In the genomic region with DNA sequence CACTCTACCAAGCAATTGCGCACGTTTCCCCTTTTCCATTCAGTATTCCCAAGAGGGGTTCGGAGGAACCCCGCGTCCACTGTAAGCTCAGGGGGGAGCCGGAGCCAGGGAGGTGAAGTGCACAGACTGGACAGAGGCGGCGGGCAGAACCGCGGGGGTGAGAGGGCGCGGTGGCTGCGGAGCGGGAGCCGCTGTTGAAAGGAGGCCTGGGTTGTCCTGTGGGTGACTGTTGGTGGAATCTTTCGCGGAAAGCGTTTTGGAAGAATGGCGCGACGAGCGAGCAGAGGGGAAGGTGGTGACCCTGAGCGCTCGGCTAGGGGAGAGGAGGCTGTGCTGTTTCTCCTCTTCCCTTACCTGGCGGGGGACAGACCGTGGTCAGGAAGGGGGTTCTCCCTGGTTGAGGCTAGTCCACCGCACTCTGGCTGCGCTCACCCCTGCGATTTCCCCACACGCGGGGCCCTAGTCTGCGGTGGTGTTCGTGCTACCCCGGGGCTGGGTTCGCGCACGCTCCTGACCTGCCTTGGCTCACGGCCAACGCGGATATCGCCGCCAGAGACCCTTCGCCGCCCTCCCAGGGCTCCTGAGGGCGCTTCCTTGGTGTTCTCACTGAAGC, we compare ENCODE assay signal across 12 cellular contexts.
A peak's percentile ranks its signal among the peaks of the same experiment; 100 is the strongest.
DNase-seq lines count a peak whose midpoint lies in the region; ATAC-seq and TF ChIP-seq lines count a peak whose summit lies in the region.
"Had no signal": no experiment of that assay in that cellular context is flagged by ENCODE, and none has a peak within 500 bp of the region (broad histone marks: within the 10 kb centered on the region; RNA-seq: fewer than 3 reads in every experiment).

No MANE protein-coding gene starts in this region.

- H3K36me3 Mint-ChIP-seq in activated T-cell treated with anti-CD3 and anti-CD28 coated beads, Interleukin-2, amount 50 U/mL, for 24 hours (ENCODE audit: low read depth): no peaks in the 10 kb centered on the region
- H3K36me3 Mint-ChIP-seq in stimulated activated memory B cell treated with anti-CD40 and anti-IgM and Interleukin-4, amounts not matched to agents 10 μg/mL and 1 μg/mL and 100 μg/mL, for 72 hours: no peaks in the 10 kb centered on the region

- DNase-seq in cardiac muscle cell (ENCODE audit: low read depth in 1 of 2, low spot score in 1 of 2) (peak in 1 of 2 donors; percentile 16), right cardiac atrium (no peak), HEK293T (ENCODE audit: extremely low spot score) (no peak)
- DNase-seq in activated T-cell treated with anti-CD3 and anti-CD28 coated beads, Interleukin-2, amount 50 U/mL, for 24 hours: peak; percentile 38
- DNase-seq: BE2C, HFFc6, NCI-H1092, NCI-H69 had no signal

- H3K9me3 Mint-ChIP-seq in activated T-cell treated with anti-CD3 and anti-CD28 coated beads, Interleukin-2, amount 50 U/mL, for 24 hours: no peaks in the 10 kb centered on the region
- H3K9me3 Mint-ChIP-seq in stimulated activated memory B cell treated with anti-CD40 and anti-IgM and Interleukin-4, amounts not matched to agents 10 μg/mL and 1 μg/mL and 100 μg/mL, for 72 hours: no peaks in the 10 kb centered on the region

- peak overlapping the region; percentile 68 for H3K4me3 Mint-ChIP-seq in activated T-cell treated with anti-CD3 and anti-CD28 coated beads, Interleukin-2, amount 50 U/mL, for 24 hours
- H3K4me3 Mint-ChIP-seq in stimulated activated memory B cell treated with anti-CD40 and anti-IgM and Interleukin-4, amounts not matched to agents 10 μg/mL and 1 μg/mL and 100 μg/mL, for 72 hours: peak overlapping the region; percentile 87
- H3K4me3 Mint-ChIP-seq: HFFc6 had no signal

- H3K9me3 ChIP-seq in cardiac muscle cell (ENCODE audit: low read depth): no peaks in the 10 kb centered on the region
- no peaks in the 10 kb centered on the region for H3K9me3 ChIP-seq in right cardiac atrium (ENCODE audit: control insufficient read depth, low read length)
- H3K9me3 ChIP-seq in iPS-18c (ENCODE audit: control insufficient read depth, insufficient read depth, low read length): peaks cover 4% of the 10 kb centered on the region

- peaks cover 92% of the 10 kb centered on the region for H3K27me3 Mint-ChIP-seq in activated T-cell treated with anti-CD3 and anti-CD28 coated beads, Interleukin-2, amount 50 U/mL, for 24 hours
- H3K27me3 Mint-ChIP-seq in stimulated activated memory B cell treated with anti-CD40 and anti-IgM and Interleukin-4, amounts not matched to agents 10 μg/mL and 1 μg/mL and 100 μg/mL, for 72 hours: peaks cover 69% of the 10 kb centered on the region

- H3K36me3 ChIP-seq in cardiac muscle cell: no peaks in the 10 kb centered on the region
- H3K36me3 ChIP-seq: BE2C had no signal

- 5% methylated on average over 45 of the region's 45 CpGs for WGBS in right cardiac atrium

- intact Hi-C loops in right cardiac atrium (cut with DNase I): no loop called here

- no peak for ATAC-seq in right cardiac atrium
- no peak for ATAC-seq in stimulated activated memory B cell treated with anti-CD40 and anti-IgM and Interleukin-4, amounts not matched to agents 10 μg/mL and 1 μg/mL and 100 μg/mL, for 72 hours
- ATAC-seq in GM19395 (IDR thresholded peaks at IDR 0.05; ENCODE audit: unreplicated experiment): no peak
- no peak for ATAC-seq in GM21576 (IDR thresholded peaks at IDR 0.05; ENCODE audit: unreplicated experiment)

- POLR2A ChIA-PET in HEK293T (lab: Yijun Ruan, JAX): no interaction called here

- no peak overlapping the region for H3K27ac Mint-ChIP-seq in activated T-cell treated with anti-CD3 and anti-CD28 coated beads, Interleukin-2, amount 50 U/mL, for 24 hours
- peak overlapping the region; percentile 85 for H3K27ac Mint-ChIP-seq in stimulated activated memory B cell treated with anti-CD40 and anti-IgM and Interleukin-4, amounts not matched to agents 10 μg/mL and 1 μg/mL and 100 μg/mL, for 72 hours
- H3K27ac Mint-ChIP-seq: HFFc6 had no signal

- H3K4me3 ChIP-seq in cardiac muscle cell (peak overlapping the region; percentile 28), right cardiac atrium (ENCODE audit: low read length) (no peak overlapping the region), iPS-18c (ENCODE audit: insufficient read depth, low read depth, low read length) (peak overlapping the region; percentile 36; the same call in 1 of the 2 replicates)

- H3K4me1 Mint-ChIP-seq in activated T-cell treated with anti-CD3 and anti-CD28 coated beads, Interleukin-2, amount 50 U/mL, for 24 hours (ENCODE audit: low read depth): peaks cover 52% of the 10 kb centered on the region
- peaks cover 52% of the 10 kb centered on the region for H3K4me1 Mint-ChIP-seq in stimulated activated memory B cell treated with anti-CD40 and anti-IgM and Interleukin-4, amounts not matched to agents 10 μg/mL and 1 μg/mL and 100 μg/mL, for 72 hours

- H3K4me1 ChIP-seq in cardiac muscle cell (ENCODE audit: low read depth) (no peaks in the 10 kb centered on the region), right cardiac atrium (ENCODE audit: control insufficient read depth, insufficient read depth, low read length) (no peaks in the 10 kb centered on the region)
- H3K4me1 ChIP-seq: BE2C had no signal

- no peak for TF ChIP-seq CTCF in cardiac muscle cell (IDR thresholded peaks at IDR 0.05; ENCODE audit: low read depth, low read length)

- H3K27ac ChIP-seq in cardiac muscle cell (no peak overlapping the region), right cardiac atrium (ENCODE audit: low read length) (no peak overlapping the region)

- CTCF ChIA-PET in HEK293T (lab: Yijun Ruan, JAX): no interaction called here

- H3K27me3 ChIP-seq in cardiac muscle cell: peaks cover 97% of the 10 kb centered on the region
- H3K27me3 ChIP-seq in right cardiac atrium (ENCODE audit: control insufficient read depth, insufficient read depth): peaks cover 3% of the 10 kb centered on the region

TF ChIP-seq in HEK293T, 16 proteins besides CTCF, POLR2A, EP300 and RAD21:
- no peak for TF ChIP-seq FOXK2 (IDR thresholded peaks at IDR 0.05)
- no peak for TF ChIP-seq FOXA1 (IDR thresholded peaks at IDR 0.05)
- no peak for TF ChIP-seq ARNT (IDR thresholded peaks at IDR 0.05)
- no peak for TF ChIP-seq HDGF (IDR thresholded peaks at IDR 0.05; ENCODE audit: borderline replicate concordance)
- no peak for TF ChIP-seq BHLHE40 (IDR thresholded peaks at IDR 0.05; ENCODE audit: borderline replicate concordance)
- TF ChIP-seq SUZ12 (IDR thresholded peaks at IDR 0.05): no peak
- TF ChIP-seq SP1 (IDR thresholded peaks at IDR 0.05): no peak
- no peak for TF ChIP-seq ZNF384 (IDR thresholded peaks at IDR 0.05)
- TF ChIP-seq, protein P1, sequence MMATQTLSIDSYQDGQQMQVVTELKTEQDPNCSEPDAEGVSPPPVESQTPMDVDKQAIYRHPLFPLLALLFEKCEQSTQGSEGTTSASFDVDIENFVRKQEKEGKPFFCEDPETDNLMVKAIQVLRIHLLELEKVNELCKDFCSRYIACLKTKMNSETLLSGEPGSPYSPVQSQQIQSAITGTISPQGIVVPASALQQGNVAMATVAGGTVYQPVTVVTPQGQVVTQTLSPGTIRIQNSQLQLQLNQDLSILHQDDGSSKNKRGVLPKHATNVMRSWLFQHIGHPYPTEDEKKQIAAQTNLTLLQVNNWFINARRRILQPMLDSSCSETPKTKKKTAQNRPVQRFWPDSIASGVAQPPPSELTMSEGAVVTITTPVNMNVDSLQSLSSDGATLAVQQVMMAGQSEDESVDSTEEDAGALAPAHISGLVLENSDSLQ (IDR thresholded peaks at IDR 0.05): no peak
- TF ChIP-seq TARDBP (IDR thresholded peaks at IDR 0.05): no peak
- TF ChIP-seq ELF4 (IDR thresholded peaks at IDR 0.05): no peak
- no peak for TF ChIP-seq FOXM1 (IDR thresholded peaks at IDR 0.05; ENCODE audit: borderline replicate concordance)
- TF ChIP-seq L3MBTL2 (conservative IDR thresholded peaks at IDR 0.05): no peak
- no peak for TF ChIP-seq LEF1 (IDR thresholded peaks at IDR 0.05; ENCODE audit: borderline replicate concordance)
